ENCODE assay signal across 1 cellular context in genomic region chr2:201860541-201861154, GRCh38.
A peak's percentile ranks its signal among the peaks of the same experiment; 100 is the strongest.
TF ChIP-seq lines count a peak whose summit lies in the region.

No MANE protein-coding gene starts in this region.

TF ChIP-seq in GM12878, 131 proteins besides CTCF, POLR2A, EP300 and RAD21 (continued from another document):
- TF ChIP-seq, protein P1, sequence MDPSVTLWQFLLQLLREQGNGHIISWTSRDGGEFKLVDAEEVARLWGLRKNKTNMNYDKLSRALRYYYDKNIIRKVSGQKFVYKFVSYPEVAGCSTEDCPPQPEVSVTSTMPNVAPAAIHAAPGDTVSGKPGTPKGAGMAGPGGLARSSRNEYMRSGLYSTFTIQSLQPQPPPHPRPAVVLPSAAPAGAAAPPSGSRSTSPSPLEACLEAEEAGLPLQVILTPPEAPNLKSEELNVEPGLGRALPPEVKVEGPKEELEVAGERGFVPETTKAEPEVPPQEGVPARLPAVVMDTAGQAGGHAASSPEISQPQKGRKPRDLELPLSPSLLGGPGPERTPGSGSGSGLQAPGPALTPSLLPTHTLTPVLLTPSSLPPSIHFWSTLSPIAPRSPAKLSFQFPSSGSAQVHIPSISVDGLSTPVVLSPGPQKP (IDR thresholded peaks at IDR 0.05; ENCODE audit: low read depth, low read length) = no peak
- TF ChIP-seq RELA (IDR thresholded peaks at IDR 0.05; ENCODE audit: borderline replicate concordance, partially characterized antibody) (no peak), SMARCA5 (IDR thresholded peaks at IDR 0.05) (0 out of 2 replicates have a peak, but pooled peaks have one; percentile 45), MEF2A (IDR thresholded peaks at IDR 0.05; ENCODE audit: insufficient read depth, low read depth, low read length) (no peak), CREM (IDR thresholded peaks at IDR 0.05; ENCODE audit: low read depth) (no peak), DPF2 (IDR thresholded peaks at IDR 0.05) (0 out of 2 replicates have a peak, but pooled peaks have one; percentile 20), ZBTB11 (CRISPR knock-in tag; IDR thresholded peaks at IDR 0.05) (no peak), MYB (IDR thresholded peaks at IDR 0.05; ENCODE audit: borderline replicate concordance, low read depth, low read length) (no peak), BACH1 (IDR thresholded peaks at IDR 0.05; ENCODE audit: borderline replicate concordance) (no peak), CREB1 (IDR thresholded peaks at IDR 0.05; ENCODE audit: low read depth) (no peak), NBN (IDR thresholded peaks at IDR 0.05) (no peak), ZBED1 (IDR thresholded peaks at IDR 0.05; ENCODE audit: borderline replicate concordance) (no peak), CHD4 (IDR thresholded peaks at IDR 0.05) (no peak), POU2F2 (IDR thresholded peaks at IDR 0.05; ENCODE audit: borderline replicate concordance, low read depth, low read length) (no peak), ZNF384 (IDR thresholded peaks at IDR 0.05; ENCODE audit: borderline replicate concordance, low read depth, low read length) (no peak), MXI1 (IDR thresholded peaks at IDR 0.05; ENCODE audit: low read depth, low read length) (no peak), ASH2L (IDR thresholded peaks at IDR 0.05; ENCODE audit: borderline replicate concordance, low read depth) (no peak), ATF2 (IDR thresholded peaks at IDR 0.05; ENCODE audit: low read length) (no peak), FOXM1 (IDR thresholded peaks at IDR 0.05; ENCODE audit: low read depth, low read length) (0 out of 2 replicates have a peak, but pooled peaks have one; percentile 25), FOS (IDR thresholded peaks at IDR 0.05; ENCODE audit: borderline replicate concordance, extremely low read depth, insufficient read length) (no peak), HDAC2 (IDR thresholded peaks at IDR 0.05) (no peak)
